Comparison of ENCODE assay signal across 11 cellular contexts in genomic region chr17:50219939-50220465, GRCh38. TPM values are rescaled to one million over a fixed set of nuclear protein-coding genes. Genes with fewer than 3 reads are reported as not detected.
DNase-seq lines count a peak whose midpoint lies in the region; ATAC-seq, FAIRE-seq and TF ChIP-seq lines count a peak whose summit lies in the region.
"Had no signal": no experiment of that assay in that cellular context is flagged by ENCODE, and none has a peak within 500 bp of the region (broad histone marks: within the 10 kb centered on the region; RNA-seq: fewer than 3 reads in every experiment).

No MANE protein-coding gene starts in this region.

- H3K27ac Mint-ChIP-seq in HFFc6, result peak overlapping the region; percentile 97
- H3K27ac Mint-ChIP-seq: naive B cell had no signal

- peaks cover 77% of the 10 kb centered on the region for H3K4me1 Mint-ChIP-seq in HFFc6 (ENCODE audit: low read depth)

- no peaks in the 10 kb centered on the region for H3K9me3 ChIP-seq in mammary epithelial cell (replicated peaks; ENCODE audit: insufficient read depth, low read length)
- no peaks in the 10 kb centered on the region for H3K9me3 ChIP-seq in kidney (ENCODE audit: control insufficient read depth in 1 of 2, low read length in 2 of 2)
- H3K9me3 ChIP-seq in suprapubic skin, result no peaks in the 10 kb centered on the region

- no peak for TF ChIP-seq EP300 in suprapubic skin (IDR thresholded peaks at IDR 0.05)

- dilution Hi-C loops in mammary epithelial cell (cut with HindIII; ENCODE audit: low sequenced_read_pairs), result loop anchor here (5.0 kb wide), 2 partner anchors 32 to 97 kb away; no protein-coding TSS in a partner anchor

- DNase-seq in HFFc6 (no peak), mammary epithelial cell (no peak), kidney (peak; percentile 86), suprapubic skin (ENCODE audit: low spot score in 2 of 2) (no peak), urothelium cell line (ENCODE audit: low spot score) (no peak)
- DNase-seq in activated CD8-positive, alpha-beta memory T cell treated with anti-CD3 and anti-CD28 coated beads for 24 hours, result no peak
- DNase-seq: activated T-cell treated with anti-CD3 and anti-CD28 coated beads, Interleukin-2, amount 50 U/mL, for 48 hours; naive B cell; NCI-H187 had no signal

- ATAC-seq in HG03159 (IDR thresholded peaks at IDR 0.05; ENCODE audit: unreplicated experiment) (no peak), HG03521 (IDR thresholded peaks at IDR 0.05; ENCODE audit: unreplicated experiment) (no peak)

- peak overlapping the region; percentile 47 for H3K4me2 ChIP-seq in mammary epithelial cell (ENCODE audit: insufficient read depth, low read depth, low read length)

- no peak for TF ChIP-seq POLR2A in suprapubic skin (IDR thresholded peaks at IDR 0.05)

- peaks cover 7% of the 10 kb centered on the region for H3K36me3 Mint-ChIP-seq in HFFc6 (ENCODE audit: low read depth)

- in situ Hi-C loops in mammary epithelial cell (cut with MboI; ENCODE audit: low sequenced_read_pairs in 2 of 2), result loop anchor here in 1 of 2 donors (25.0 kb wide), 1 partner anchor 267 kb away; the partner anchor contains the start of gene RSAD1

- peak overlapping the region; percentile 34 for H2AFZ ChIP-seq in mammary epithelial cell (ENCODE audit: low read depth, low read length)

- no peaks in the 10 kb centered on the region; the same call in 1 of the 2 replicates for H3K27me3 Mint-ChIP-seq in HFFc6 (ENCODE audit: insufficient read depth)

- H3K4me1 ChIP-seq in mammary epithelial cell (ENCODE audit: insufficient read depth, low read length), result peaks cover 53% of the 10 kb centered on the region
- peaks cover 0 to 2% of the 10 kb centered on the region in 2 donors for H3K4me1 ChIP-seq in kidney (ENCODE audit: control insufficient read depth in 1 of 2, insufficient read depth in 1 of 2, low read depth in 1 of 2, low read length in 2 of 2)
- peaks cover 41% of the 10 kb centered on the region for H3K4me1 ChIP-seq in suprapubic skin

- intact Hi-C loops in mammary epithelial cell (cut with micrococcal nuclease) (no loop called here), kidney (cut with DNase I) (no loop called here)

- H3K9ac ChIP-seq in mammary epithelial cell (ENCODE audit: insufficient read depth, low read length) (peak overlapping the region; percentile 40), kidney (ENCODE audit: low read length in 2 of 2) (no peak overlapping the region)

- peaks cover 7% of the 10 kb centered on the region for H3K9me3 Mint-ChIP-seq in HFFc6

- CTCF ChIA-PET in mammary epithelial cell (lab: Charles Lee; ENCODE audit: low non-redundant PET), result no interaction called here

- no peak for FAIRE-seq in kidney (lab: Jason Lieb, UNC)
- no peak for FAIRE-seq in urothelium cell line (lab: Jason Lieb, UNC)

- peak overlapping the region; percentile 93 for H3K27ac ChIP-seq in mammary epithelial cell (ENCODE audit: insufficient read depth, low read depth, low read length)
- H3K27ac ChIP-seq in kidney (ENCODE audit: low read depth in 2 of 2, low read length in 2 of 2), result peak overlapping the region in 1 of 2 donors; percentile 2
- peak overlapping the region; percentile 78 for H3K27ac ChIP-seq in suprapubic skin

- H3K36me3 ChIP-seq in mammary epithelial cell (ENCODE audit: insufficient read depth, low read length) (no peaks in the 10 kb centered on the region), kidney (ENCODE audit: control insufficient read depth in 1 of 2, insufficient read depth in 2 of 2, low read length in 2 of 2) (no peaks in the 10 kb centered on the region), suprapubic skin (no peaks in the 10 kb centered on the region)

- no peaks in the 10 kb centered on the region for H3K79me2 ChIP-seq in mammary epithelial cell (ENCODE audit: insufficient read depth, low read length)

- peak overlapping the region; percentile 87 for H3K4me3 Mint-ChIP-seq in HFFc6
- H3K4me3 Mint-ChIP-seq: naive B cell had no signal

- no peaks in the 10 kb centered on the region for H4K20me1 ChIP-seq in mammary epithelial cell (ENCODE audit: insufficient read depth, low read length)

- TF ChIP-seq CTCF in HFFc6 (IDR thresholded peaks at IDR 0.05) (no peak), mammary epithelial cell (conservative IDR thresholded peaks at IDR 0.05 in 1 of 2, IDR thresholded peaks at IDR 0.05 in 1 of 2; ENCODE audit: extremely low read depth in 1 of 2, insufficient read depth in 1 of 2, low read depth in 1 of 2, low read length in 2 of 2) (no peak), kidney (IDR thresholded peaks at IDR 0.05; ENCODE audit: borderline replicate concordance, extremely low read depth, insufficient read depth) (no peak), suprapubic skin (IDR thresholded peaks at IDR 0.05) (no peak)

- H3K4me3 ChIP-seq in mammary epithelial cell (replicated peaks in 1 of 3; ENCODE audit: insufficient read depth in 1 of 3, low read depth in 2 of 3, low read length in 3 of 3) (no peak overlapping the region), kidney (ENCODE audit: low read length in 2 of 2) (no peak overlapping the region), suprapubic skin (no peak overlapping the region)

- WGBS in mammary epithelial cell (ENCODE audit: low coverage, missing lambda C conversion rate), result 41% methylated on average over 4 of the region's 4 CpGs
- WGBS in suprapubic skin, result 49% methylated on average over 4 of the region's 4 CpGs

- BruUV-seq in mammary epithelial cell (replicated peaks; lab: Mats Ljungman, UMichigan), result no TSS peak

- H3K27me3 ChIP-seq in mammary epithelial cell (ENCODE audit: insufficient read depth, low read length) (no peaks in the 10 kb centered on the region), suprapubic skin (no peaks in the 10 kb centered on the region)

RNA-seq across cellular contexts. Expression of gene COL1A1, which starts 18.6 kb away (rescaled TPM):
- total RNA-seq in HFFc6 (2021; fragmentation: NEBNext Ultra II Directional; extraction: Animal tissue kit (Norgen Biotek cat#: 25700)), result 1,000 to 10,000 TPM; 4,948 to 7,804 (median 5,240) TPM
- total RNA-seq in mammary epithelial cell (10 to 100 TPM in 1 of 2 donors, 1 to 10 TPM in 1; 9.2 to 14.2 TPM), kidney (142 TPM), suprapubic skin (10 to 100 TPM; 19.2 to 56.8 (median 33.1) TPM)
- polyA plus RNA-seq in mammary epithelial cell (1.8 TPM), kidney (ENCODE audit: insufficient read depth, low read depth, low replicate concordance) (9.2 TPM)
- polyA minus RNA-seq in mammary epithelial cell, result 11.4 TPM

RNA-seq across cellular contexts. Expression of gene SGCA, which starts 54.2 kb away (rescaled TPM):
- under 1 TPM; 0.28 to 0.91 (median 0.76) TPM for total RNA-seq in HFFc6 (2021; fragmentation: NEBNext Ultra II Directional; extraction: Animal tissue kit (Norgen Biotek cat#: 25700))
- total RNA-seq in mammary epithelial cell (not detected), kidney (4.2 TPM), suprapubic skin (1 to 10 TPM; 2.1 to 5.8 (median 4.0) TPM)
- polyA plus RNA-seq in mammary epithelial cell (not detected), kidney (ENCODE audit: insufficient read depth, low read depth, low replicate concordance) (5.5 TPM)
- not detected for polyA minus RNA-seq in mammary epithelial cell

RNA-seq across cellular contexts. Expression of gene TMEM92, which starts 54.3 kb away (rescaled TPM):
- total RNA-seq in HFFc6 (2021; fragmentation: NEBNext Ultra II Directional; extraction: Animal tissue kit (Norgen Biotek cat#: 25700)), result under 1 TPM in 3 of 6 experiments, not detected in 3; 0.17 to 0.24 (median 0.18) TPM
- under 1 TPM in 1 of 2 donors, not detected in 1; under 0.01 TPM for total RNA-seq in mammary epithelial cell
- 1.3 TPM for polyA plus RNA-seq in mammary epithelial cell
- 3.0 TPM for polyA minus RNA-seq in mammary epithelial cell
- 2.4 TPM for total RNA-seq in kidney
- polyA plus RNA-seq in kidney (ENCODE audit: insufficient read depth, low read depth, low replicate concordance), result not detected
- total RNA-seq in suprapubic skin, result 1 to 10 TPM in 1 of 4 donors, not detected in 3; 1.3 TPM

Comparison
In these comparisons a context has a peak if more than half of its experiments do, and no peak if none do; other contexts are left out.
1. RNA of gene COL1A1, which starts 18.6 kb away (total RNA-seq): 4,948 to 7,804 TPM in HFFc6; 142 TPM in kidney (single experiment), 19.2 to 56.8 TPM in suprapubic skin and 9.2 to 14.2 TPM in mammary epithelial cell; every median in the first group is over 10 times any median in the second.